ENCODE assay signal across 8 cellular contexts in the genomic region with DNA sequence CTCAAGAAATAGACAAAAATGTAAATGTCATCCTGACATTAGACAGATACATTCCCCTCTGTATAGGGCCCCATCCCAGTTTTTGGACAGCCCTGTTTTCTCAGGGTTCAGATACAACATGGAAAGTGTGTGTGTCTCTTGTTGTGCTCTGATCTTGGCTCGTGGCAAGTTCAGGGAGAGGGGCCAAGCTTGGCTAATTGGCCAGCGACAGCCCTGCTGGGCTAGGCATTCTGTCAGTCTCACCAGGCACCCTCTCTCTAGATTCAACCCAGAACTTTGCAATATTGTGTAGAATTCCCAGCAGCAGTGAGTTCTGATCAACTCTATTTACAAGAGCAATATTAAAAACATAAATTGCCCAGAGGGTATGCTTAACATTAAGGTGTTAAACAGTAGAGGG.
"Had no signal": no experiment of that assay in that cellular context is flagged by ENCODE, and none has a peak within 500 bp of the region (broad histone marks: within the 10 kb centered on the region; RNA-seq: fewer than 3 reads in every experiment).

No MANE protein-coding gene starts in this region.

- H3K4me3 Mint-ChIP-seq: HFFc6 had no signal

- ATAC-seq: HCT116, K562 had no signal

- H3K9me3 Mint-ChIP-seq: HFFc6 had no signal

- H3K27ac Mint-ChIP-seq: HFFc6 had no signal

- DNase-seq: GM23248, GOT3, H7, HFFc6, IMR-90, KG1 had no signal
